ENCODE assay signal across 6 cellular contexts in the genomic region with DNA sequence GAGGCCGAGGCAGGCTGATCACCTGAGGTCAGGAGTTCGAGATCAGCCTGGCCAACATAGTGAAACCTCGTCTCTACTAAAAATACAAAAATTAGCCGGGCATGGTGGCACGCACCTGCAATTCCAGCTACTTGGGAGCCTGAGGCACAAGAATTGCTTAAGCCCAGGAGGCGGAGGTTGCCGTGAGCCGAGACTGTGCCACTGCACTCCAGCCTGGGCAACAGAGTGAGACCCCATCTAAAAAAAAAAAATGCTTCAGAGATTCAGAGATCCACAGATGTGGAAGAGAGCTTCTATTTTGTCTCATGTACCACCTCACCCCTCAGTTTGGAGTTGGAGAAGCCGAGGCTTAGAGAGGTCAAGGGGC. TPM values are rescaled to one million over a fixed set of nuclear protein-coding genes. Genes with fewer than 3 reads are reported as not detected.
DNase-seq lines count a peak whose midpoint lies in the region; ATAC-seq and TF ChIP-seq lines count a peak whose summit lies in the region.
"Not testable (repeated sequence)": the region's sequence is repeated elsewhere in the genome, so short reads cannot be mapped to it uniquely, and the experiment has no call there.

No MANE protein-coding gene starts in this region.

- not testable (repeated sequence) for H3K9me3 Mint-ChIP-seq in IgD-negative memory B cell; activated CD4-positive, alpha-beta memory T cell treated with anti-CD3 and anti-CD28 coated beads, Interleukin-2, amount 10 ng/mL, durations not matched to agents 7 days and 5 days

- H3K36me3 Mint-ChIP-seq in IgD-negative memory B cell = not testable (repeated sequence)
- H3K36me3 Mint-ChIP-seq in activated CD4-positive, alpha-beta memory T cell treated with anti-CD3 and anti-CD28 coated beads, Interleukin-2, amount 10 ng/mL, durations not matched to agents 7 days and 5 days (ENCODE audit: low read depth) = peaks cover 27% of the 10 kb centered on the region

- ATAC-seq in left lung, gastrocnemius medialis: not testable (repeated sequence)

- H3K27ac ChIP-seq in A673 (ENCODE audit: low read depth, low read length, poor library complexity, severe bottlenecking) = not testable (repeated sequence)
- H3K27ac ChIP-seq in left lung = peak overlapping the region in 1 of 2 donors; percentile 83
- H3K27ac ChIP-seq in gastrocnemius medialis = peak overlapping the region; percentile 65 to 87 (median 82)

- peaks cover 25 to 30% (median 28%) of the 10 kb centered on the region in 3 donors for H3K4me1 Mint-ChIP-seq in IgD-negative memory B cell
- H3K4me1 Mint-ChIP-seq in activated CD4-positive, alpha-beta memory T cell treated with anti-CD3 and anti-CD28 coated beads, Interleukin-2, amount 10 ng/mL, durations not matched to agents 7 days and 5 days = peaks cover 62% of the 10 kb centered on the region

- H3K27ac Mint-ChIP-seq in IgD-negative memory B cell = peak overlapping the region; percentile 90 to 97 (median 96)
- peak overlapping the region; percentile 92 for H3K27ac Mint-ChIP-seq in activated CD4-positive, alpha-beta memory T cell treated with anti-CD3 and anti-CD28 coated beads, Interleukin-2, amount 10 ng/mL, durations not matched to agents 7 days and 5 days

- H3K4me3 Mint-ChIP-seq in IgD-negative memory B cell = peak overlapping the region; percentile 85 to 97 (median 92)
- peak overlapping the region; percentile 97 for H3K4me3 Mint-ChIP-seq in activated CD4-positive, alpha-beta memory T cell treated with anti-CD3 and anti-CD28 coated beads, Interleukin-2, amount 10 ng/mL, durations not matched to agents 7 days and 5 days

- intact Hi-C loops in A673 (cut with micrococcal nuclease; ENCODE audit: unreplicated experiment); left lung (cut with DNase I); gastrocnemius medialis (cut with DNase I; ENCODE audit: low total_unique reads): not testable (repeated sequence)

- not testable (repeated sequence) for DNase-seq in A673 (ENCODE audit: low spot score); activated CD4-positive, alpha-beta memory T cell treated with anti-CD3 and anti-CD28 coated beads, Interleukin-2, amount 10 ng/mL, durations not matched to agents 7 days and 5 days; choroid plexus epithelial cell (ENCODE audit: low read depth); left lung; gastrocnemius medialis

- POLR2A ChIA-PET in A673 (lab: Charles Lee; ENCODE audit: low non-redundant PET) = not testable (repeated sequence)
- POLR2A ChIA-PET in activated CD4-positive, alpha-beta memory T cell treated with anti-CD3 and anti-CD28 coated beads, Interleukin-2, amount 10 ng/mL, durations not matched to agents 7 days and 5 days (lab: Charles Lee) = interaction anchor here (0.6 to 10.7 kb wide), 13 partner anchors 9 to 203 kb away, joined by 3 to 192 read pairs (median 6); partner anchors contain the start of genes ALDH16A1, PIH1D1, PRMT1 and RPL13A

- not testable (repeated sequence) for H3K27me3 Mint-ChIP-seq in IgD-negative memory B cell; activated CD4-positive, alpha-beta memory T cell treated with anti-CD3 and anti-CD28 coated beads, Interleukin-2, amount 10 ng/mL, durations not matched to agents 7 days and 5 days

- not testable (repeated sequence) for TF ChIP-seq POLR2A in gastrocnemius medialis (IDR thresholded peaks at IDR 0.05)

- H3K36me3 ChIP-seq in A673 (ENCODE audit: insufficient read depth, low read length, poor library complexity, severe bottlenecking); gastrocnemius medialis: not testable (repeated sequence)
- peaks cover 0 to 19% of the 10 kb centered on the region in 2 donors for H3K36me3 ChIP-seq in left lung

- not testable (repeated sequence) for TF ChIP-seq CTCF in A673 (conservative IDR thresholded peaks at IDR 0.05; ENCODE audit: low read depth, low read length); choroid plexus epithelial cell (conservative IDR thresholded peaks at IDR 0.05; ENCODE audit: low read depth, low read length); left lung (IDR thresholded peaks at IDR 0.05); gastrocnemius medialis (IDR thresholded peaks at IDR 0.05 in 4 of 5, conservative IDR thresholded peaks at IDR 0.05 in 1 of 5)

- H3K4me1 ChIP-seq in A673 (ENCODE audit: insufficient read depth, low read length, poor library complexity, severe bottlenecking) = peaks cover 18% of the 10 kb centered on the region
- peaks cover 0 to 33% of the 10 kb centered on the region in 2 donors for H3K4me1 ChIP-seq in left lung
- H3K4me1 ChIP-seq in gastrocnemius medialis = not testable (repeated sequence)

- not testable (repeated sequence) for H3K27me3 ChIP-seq in A673 (replicated peaks; ENCODE audit: insufficient read depth, low read depth, low read length, poor library complexity); left lung; gastrocnemius medialis

- peak overlapping the region; percentile 64 for H3K4me3 ChIP-seq in A673 (ENCODE audit: low read depth, low read length, poor library complexity, severe bottlenecking)
- H3K4me3 ChIP-seq in choroid plexus epithelial cell (ENCODE audit: low read depth, low read length) = peak overlapping the region; percentile 78
- H3K4me3 ChIP-seq in left lung = peak overlapping the region; percentile 55 to 58
- peak overlapping the region; percentile 68 to 84 (median 75) for H3K4me3 ChIP-seq in gastrocnemius medialis

- in situ Hi-C loops in gastrocnemius medialis (cut with MboI; ENCODE audit: low sequenced_read_pairs in 4 of 4) = not testable (repeated sequence)

- BruUV-seq in A673 (replicated peaks; lab: Mats Ljungman, UMichigan) = not testable (repeated sequence)

- CTCF ChIA-PET in A673 (lab: Charles Lee) = interaction anchor here (0.6 to 0.7 kb wide), 4 partner anchors 23 to 97 kb away, joined by 3 to 6 read pairs (median 4); no protein-coding TSS in a partner anchor
- CTCF ChIA-PET in activated CD4-positive, alpha-beta memory T cell treated with anti-CD3 and anti-CD28 coated beads, Interleukin-2, amount 10 ng/mL, durations not matched to agents 7 days and 5 days (lab: Charles Lee) = interaction anchor here (0.6 to 5.9 kb wide), 20 partner anchors 15 to 376 kb away, joined by 3 to 159 read pairs (median 4); partner anchors contain the start of genes ALDH16A1, PIH1D1, PRMT1 and RPL13A

- H3K9me3 ChIP-seq in A673 (ENCODE audit: low read depth, low read length, poor library complexity, severe bottlenecking); left lung; gastrocnemius medialis: not testable (repeated sequence)

RNA-seq across cellular contexts. Expression of gene FLT3LG, which starts 0.5 kb away (rescaled TPM):
- total RNA-seq in A673 (2021) (6.5 and 6.9 TPM in 2 replicates), left lung (10 to 100 TPM in 1 of 2 donors, 1 to 10 TPM in 1; 6.8 to 10.1 TPM), gastrocnemius medialis (1 to 10 TPM in 3 of 4 donors, under 1 TPM in 1; 0.91 to 2.7 (median 1.2) TPM)
- polyA plus RNA-seq in IgD-negative memory B cell = 24.3 TPM
- 100 to 1,000 TPM; 187 to 197 TPM for total RNA-seq in activated CD4-positive, alpha-beta memory T cell treated with anti-CD3 and anti-CD28 coated beads, Interleukin-2, amount 10 ng/mL, durations not matched to agents 7 days and 5 days

RNA-seq across cellular contexts. Expression of gene RPL13A, which starts 13.9 kb away (rescaled TPM):
- total RNA-seq in A673 (2021) (2,390 and 2,393 TPM in 2 replicates), left lung (1,000 to 10,000 TPM; 1,924 to 2,053 TPM), gastrocnemius medialis (1,000 to 10,000 TPM; 1,565 to 2,260 (median 1,899) TPM)
- 3,792 TPM for polyA plus RNA-seq in IgD-negative memory B cell
- total RNA-seq in activated CD4-positive, alpha-beta memory T cell treated with anti-CD3 and anti-CD28 coated beads, Interleukin-2, amount 10 ng/mL, durations not matched to agents 7 days and 5 days = 1,000 to 10,000 TPM; 2,417 to 2,463 TPM

RNA-seq across cellular contexts. Expression of gene ALDH16A1, which starts 20.5 kb away (rescaled TPM):
- total RNA-seq in A673 (2021) = 22.6 and 23.2 TPM in 2 replicates
- polyA plus RNA-seq in IgD-negative memory B cell = 67.5 TPM
- 10 to 100 TPM; 34.1 to 36.6 TPM for total RNA-seq in activated CD4-positive, alpha-beta memory T cell treated with anti-CD3 and anti-CD28 coated beads, Interleukin-2, amount 10 ng/mL, durations not matched to agents 7 days and 5 days
- 10 to 100 TPM; 29.3 to 54.2 TPM for total RNA-seq in left lung
- total RNA-seq in gastrocnemius medialis = 10 to 100 TPM in 2 of 4 donors, 1 to 10 TPM in 2; 8.0 to 12.6 (median 9.9) TPM

RNA-seq across cellular contexts. Expression of gene PIH1D1, which starts 21.9 kb away (rescaled TPM):
- 122 and 131 TPM in 2 replicates for total RNA-seq in A673 (2021)
- 98.8 TPM for polyA plus RNA-seq in IgD-negative memory B cell
- 100 to 1,000 TPM; 168 to 170 TPM for total RNA-seq in activated CD4-positive, alpha-beta memory T cell treated with anti-CD3 and anti-CD28 coated beads, Interleukin-2, amount 10 ng/mL, durations not matched to agents 7 days and 5 days
- total RNA-seq in left lung = 10 to 100 TPM; 54.4 to 78.5 TPM
- 100 to 1,000 TPM in 1 of 4 donors, 10 to 100 TPM in 3; 41.9 to 107 (median 79.0) TPM for total RNA-seq in gastrocnemius medialis

RNA-seq across cellular contexts. Expression of gene RPS11, which starts 22.8 kb away (rescaled TPM):
- total RNA-seq in A673 (2021) = 2,088 and 2,093 TPM in 2 replicates
- 3,702 TPM for polyA plus RNA-seq in IgD-negative memory B cell
- 1,000 to 10,000 TPM; 2,194 to 2,385 TPM for total RNA-seq in activated CD4-positive, alpha-beta memory T cell treated with anti-CD3 and anti-CD28 coated beads, Interleukin-2, amount 10 ng/mL, durations not matched to agents 7 days and 5 days
- 1,000 to 10,000 TPM; 1,463 to 1,657 TPM for total RNA-seq in left lung
- 1,000 to 10,000 TPM; 2,509 to 3,015 (median 2,721) TPM for total RNA-seq in gastrocnemius medialis

Comparison
In these comparisons a context has a peak if more than half of its experiments do, and no peak if none do; other contexts are left out.
1. RNA of gene FLT3LG, which starts 0.5 kb away (total RNA-seq): 187 to 197 TPM in activated CD4-positive, alpha-beta memory T cell treated with anti-CD3 and anti-CD28 coated beads, Interleukin-2, amount 10 ng/mL, durations not matched to agents 7 days and 5 days; 6.8 to 10.1 TPM in left lung, 6.5 to 6.9 TPM in A673 and 0.91 to 2.7 TPM in gastrocnemius medialis; every median in the first group is over 10 times any median in the second.
2. Peak in every context shown above with its lines, with median percentiles within 50 percentile points of each other: H3K4me3 ChIP-seq.